In the genomic region with DNA sequence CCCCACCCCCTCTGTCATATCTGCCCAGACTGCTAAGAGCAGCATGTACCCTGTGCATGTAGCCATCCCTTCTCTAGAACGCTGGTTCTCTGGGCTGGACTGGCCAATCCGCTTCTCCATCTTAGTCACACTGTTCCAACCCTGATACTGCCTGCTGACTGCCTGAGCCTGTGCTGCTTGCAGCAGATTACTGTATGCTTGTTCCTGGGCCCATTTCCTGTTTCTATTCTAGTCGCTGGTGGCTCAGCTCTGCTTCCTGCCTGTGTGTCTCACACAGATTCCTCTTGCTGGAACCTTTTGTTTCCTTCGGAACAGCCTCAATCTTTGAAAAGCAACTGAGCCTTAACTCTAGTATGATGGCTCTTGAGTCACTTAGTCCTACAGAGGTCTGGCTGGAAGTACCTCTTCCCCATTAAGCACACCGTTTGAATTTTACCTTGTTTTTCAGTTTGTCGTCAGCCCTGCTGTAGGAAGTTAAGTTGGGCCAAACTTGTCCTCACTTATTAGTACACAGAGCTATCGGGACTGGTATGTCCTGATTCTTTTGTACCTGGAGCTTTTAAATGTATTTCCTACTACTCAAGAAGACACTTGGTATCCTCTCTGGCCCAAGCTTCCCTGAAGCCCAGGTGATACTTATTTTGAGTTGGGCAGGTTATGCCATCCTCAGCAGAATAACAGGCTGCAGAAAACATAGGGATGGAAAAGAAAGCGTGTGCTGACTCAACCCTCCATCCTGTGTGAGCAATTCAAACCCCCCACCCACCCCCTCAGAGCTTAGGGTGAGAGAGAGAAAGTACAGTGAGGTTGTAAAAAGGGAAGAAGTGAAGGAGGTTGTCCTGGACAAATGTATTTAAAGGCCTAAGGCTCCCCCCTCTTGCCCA, we compare ENCODE assay signal across 1 cellular context.
TF ChIP-seq lines count a peak whose summit lies in the region.

No MANE protein-coding gene starts in this region.

TF ChIP-seq in HepG2, 621 proteins besides CTCF, POLR2A, EP300 and RAD21 (continued from another document):
- TF ChIP-seq MAF1 (CRISPR knock-in tag; IDR thresholded peaks at IDR 0.05; ENCODE audit: borderline replicate concordance) (no peak), ETV5 (CRISPR knock-in tag; IDR thresholded peaks at IDR 0.05; ENCODE audit: borderline replicate concordance) (peak; percentile 88; the same call in 1 of the 2 replicates), SRY (CRISPR knock-in tag; IDR thresholded peaks at IDR 0.05) (no peak), PRPF4 (IDR thresholded peaks at IDR 0.05; ENCODE audit: low read depth, low read length, poor library complexity, severe bottlenecking) (no peak), ELF1 (CRISPR knock-in tag; IDR thresholded peaks at IDR 0.05) (peak; percentile 58), KLF6 (CRISPR knock-in tag; IDR thresholded peaks at IDR 0.05) (no peak), ZNF430 (CRISPR knock-in tag; IDR thresholded peaks at IDR 0.05) (no peak), ZNF180 (CRISPR knock-in tag; IDR thresholded peaks at IDR 0.05; ENCODE audit: borderline replicate concordance, low read depth) (no peak), MTA1 (CRISPR knock-in tag; IDR thresholded peaks at IDR 0.05; ENCODE audit: borderline replicate concordance) (no peak), HOXA5 (CRISPR knock-in tag; IDR thresholded peaks at IDR 0.05) (no peak), ZNF816 (CRISPR knock-in tag; IDR thresholded peaks at IDR 0.05; ENCODE audit: borderline replicate concordance) (no peak), ZNF841 (CRISPR knock-in tag; IDR thresholded peaks at IDR 0.05; ENCODE audit: borderline replicate concordance) (no peak), ZNF713 (CRISPR knock-in tag; IDR thresholded peaks at IDR 0.05) (no peak), ZNF33B (CRISPR knock-in tag; IDR thresholded peaks at IDR 0.05) (no peak), ZNF660 (CRISPR knock-in tag; IDR thresholded peaks at IDR 0.05; ENCODE audit: borderline replicate concordance, low read depth) (no peak), SRSF1 (optimal IDR thresholded peaks at IDR 0.05; ENCODE audit: low read depth, low read length) (no peak), KDM4B (CRISPR knock-in tag; IDR thresholded peaks at IDR 0.05) (no peak), FOXA1 (IDR thresholded peaks at IDR 0.05) (no peak), FOXA1 (CRISPR knock-in tag; IDR thresholded peaks at IDR 0.05) (no peak), MAFK (conservative IDR thresholded peaks at IDR 0.05 in 1 of 2, IDR thresholded peaks at IDR 0.05 in 1 of 2; ENCODE audit: low read length in 2 of 2) (peak in 1 of 2 experiments; percentile 14; a peak in 1 of 4 replicates), TEAD3 (CRISPR knock-in tag; optimal IDR thresholded peaks at IDR 0.05; ENCODE audit: borderline replicate concordance) (peak; percentile 18), ARNT2 (CRISPR knock-in tag; IDR thresholded peaks at IDR 0.05; ENCODE audit: low read depth) (no peak), SNAI1 (CRISPR knock-in tag; IDR thresholded peaks at IDR 0.05; ENCODE audit: borderline replicate concordance) (no peak), ZNF530 (CRISPR knock-in tag; IDR thresholded peaks at IDR 0.05; ENCODE audit: low read depth) (no peak), ZNF569 (CRISPR knock-in tag; IDR thresholded peaks at IDR 0.05; ENCODE audit: borderline replicate concordance) (no peak), KDM3A (CRISPR knock-in tag; IDR thresholded peaks at IDR 0.05; ENCODE audit: low read depth) (no peak), ARNT (IDR thresholded peaks at IDR 0.05) (no peak), ZNF766 (CRISPR knock-in tag; IDR thresholded peaks at IDR 0.05; ENCODE audit: borderline replicate concordance) (no peak), TMF1 (CRISPR knock-in tag; IDR thresholded peaks at IDR 0.05; ENCODE audit: low read depth) (no peak), NCOA2 (CRISPR knock-in tag; IDR thresholded peaks at IDR 0.05) (no peak), SIX4 (CRISPR knock-in tag; IDR thresholded peaks at IDR 0.05) (no peak), MAFF (IDR thresholded peaks at IDR 0.05; ENCODE audit: low read depth, low read length) (no peak), CAMTA2 (CRISPR knock-in tag; IDR thresholded peaks at IDR 0.05; ENCODE audit: borderline replicate concordance) (no peak), ZNF572 (CRISPR knock-in tag; IDR thresholded peaks at IDR 0.05) (no peak), ZFP36L2 (CRISPR knock-in tag; IDR thresholded peaks at IDR 0.05) (no peak), MTA3 (CRISPR knock-in tag; IDR thresholded peaks at IDR 0.05) (no peak), ZNF550 (CRISPR knock-in tag; IDR thresholded peaks at IDR 0.05; ENCODE audit: borderline replicate concordance) (no peak)
- TF ChIP-seq, protein P1, sequence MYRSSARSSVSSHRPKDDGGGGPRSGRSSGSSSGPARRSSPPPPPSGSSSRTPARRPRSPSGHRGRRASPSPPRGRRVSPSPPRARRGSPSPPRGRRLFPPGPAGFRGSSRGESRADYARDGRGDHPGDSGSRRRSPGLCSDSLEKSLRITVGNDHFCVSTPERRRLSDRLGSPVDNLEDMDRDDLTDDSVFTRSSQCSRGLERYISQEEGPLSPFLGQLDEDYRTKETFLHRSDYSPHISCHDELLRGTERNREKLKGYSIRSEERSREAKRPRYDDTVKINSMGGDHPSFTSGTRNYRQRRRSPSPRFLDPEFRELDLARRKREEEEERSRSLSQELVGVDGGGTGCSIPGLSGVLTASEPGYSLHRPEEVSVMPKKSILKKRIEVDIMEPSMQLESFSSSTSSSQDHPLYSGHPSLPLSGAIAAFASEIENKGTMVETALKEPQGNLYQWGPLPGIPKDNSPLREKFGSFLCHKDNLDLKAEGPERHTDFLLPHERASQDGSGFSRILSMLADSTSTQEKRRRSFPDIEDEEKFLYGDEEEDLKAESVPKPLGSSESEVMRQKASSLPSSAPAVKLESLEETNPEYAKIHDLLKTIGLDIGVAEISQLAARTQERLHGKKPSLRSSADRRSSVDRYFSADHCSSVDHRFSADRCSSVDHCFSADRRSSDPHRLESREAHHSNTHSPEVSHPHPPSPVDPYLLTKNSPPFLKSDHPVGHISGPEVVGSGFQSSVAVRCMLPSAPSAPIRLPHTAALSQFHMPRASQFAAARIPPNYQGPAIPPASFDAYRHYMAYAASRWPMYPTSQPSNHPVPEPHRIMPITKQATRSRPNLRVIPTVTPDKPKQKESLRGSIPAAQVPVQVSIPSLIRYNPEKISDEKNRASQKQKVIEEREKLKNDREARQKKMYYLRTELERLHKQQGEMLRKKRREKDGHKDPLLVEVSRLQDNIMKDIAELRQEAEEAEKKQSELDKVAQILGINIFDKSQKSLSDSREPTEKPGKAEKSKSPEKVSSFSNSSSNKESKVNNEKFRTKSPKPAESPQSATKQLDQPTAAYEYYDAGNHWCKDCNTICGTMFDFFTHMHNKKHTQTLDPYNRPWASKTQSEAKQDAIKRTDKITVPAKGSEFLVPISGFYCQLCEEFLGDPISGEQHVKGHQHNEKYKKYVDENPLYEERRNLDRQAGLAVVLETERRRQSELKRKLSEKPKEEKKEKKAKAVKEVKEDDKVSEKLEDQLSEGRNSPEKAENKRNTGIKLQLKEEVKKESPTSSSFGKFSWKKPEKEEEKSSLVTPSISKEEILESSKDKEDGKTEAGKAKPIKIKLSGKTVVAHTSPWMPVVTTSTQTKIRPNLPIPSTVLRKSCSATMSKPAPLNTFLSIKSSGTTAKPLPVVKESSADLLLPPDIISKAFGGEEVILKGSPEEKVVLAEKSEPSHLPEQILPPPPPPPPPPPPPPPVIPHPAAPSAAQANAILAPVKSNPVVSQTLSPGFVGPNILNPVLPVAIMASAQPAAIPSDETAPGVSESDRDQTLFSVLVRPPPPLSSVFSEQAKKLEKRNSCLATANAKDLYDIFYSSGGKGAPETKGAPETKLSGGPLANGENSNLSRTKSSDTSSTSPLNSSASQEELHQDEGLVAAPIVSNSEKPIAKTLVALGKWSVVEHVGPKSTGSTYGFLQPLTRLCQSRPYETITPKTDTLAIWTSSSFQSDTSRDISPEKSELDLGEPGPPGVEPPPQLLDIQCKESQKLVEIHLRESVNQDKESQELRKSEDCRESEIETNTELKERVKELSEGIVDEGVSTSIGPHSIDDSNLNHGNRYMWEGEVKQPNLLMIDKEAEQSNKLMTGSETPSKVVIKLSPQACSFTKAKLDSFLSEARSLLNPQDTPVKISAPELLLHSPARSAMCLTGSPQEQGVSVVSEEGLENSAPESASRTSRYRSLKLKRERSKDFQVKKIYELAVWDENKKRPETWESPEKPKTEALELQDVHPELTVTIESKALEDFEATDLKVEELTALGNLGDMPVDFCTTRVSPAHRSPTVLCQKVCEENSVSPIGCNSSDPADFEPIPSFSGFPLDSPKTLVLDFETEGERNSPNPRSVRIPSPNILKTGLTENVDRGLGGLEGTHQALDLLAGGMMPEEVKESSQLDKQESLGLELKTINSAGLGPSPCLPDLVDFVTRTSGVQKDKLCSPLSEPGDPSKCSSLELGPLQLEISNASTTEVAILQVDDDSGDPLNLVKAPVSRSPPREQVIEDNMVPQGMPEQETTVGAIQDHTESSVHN (CRISPR knock-in tag; IDR thresholded peaks at IDR 0.05) = no peak
- TF ChIP-seq, protein P2, sequence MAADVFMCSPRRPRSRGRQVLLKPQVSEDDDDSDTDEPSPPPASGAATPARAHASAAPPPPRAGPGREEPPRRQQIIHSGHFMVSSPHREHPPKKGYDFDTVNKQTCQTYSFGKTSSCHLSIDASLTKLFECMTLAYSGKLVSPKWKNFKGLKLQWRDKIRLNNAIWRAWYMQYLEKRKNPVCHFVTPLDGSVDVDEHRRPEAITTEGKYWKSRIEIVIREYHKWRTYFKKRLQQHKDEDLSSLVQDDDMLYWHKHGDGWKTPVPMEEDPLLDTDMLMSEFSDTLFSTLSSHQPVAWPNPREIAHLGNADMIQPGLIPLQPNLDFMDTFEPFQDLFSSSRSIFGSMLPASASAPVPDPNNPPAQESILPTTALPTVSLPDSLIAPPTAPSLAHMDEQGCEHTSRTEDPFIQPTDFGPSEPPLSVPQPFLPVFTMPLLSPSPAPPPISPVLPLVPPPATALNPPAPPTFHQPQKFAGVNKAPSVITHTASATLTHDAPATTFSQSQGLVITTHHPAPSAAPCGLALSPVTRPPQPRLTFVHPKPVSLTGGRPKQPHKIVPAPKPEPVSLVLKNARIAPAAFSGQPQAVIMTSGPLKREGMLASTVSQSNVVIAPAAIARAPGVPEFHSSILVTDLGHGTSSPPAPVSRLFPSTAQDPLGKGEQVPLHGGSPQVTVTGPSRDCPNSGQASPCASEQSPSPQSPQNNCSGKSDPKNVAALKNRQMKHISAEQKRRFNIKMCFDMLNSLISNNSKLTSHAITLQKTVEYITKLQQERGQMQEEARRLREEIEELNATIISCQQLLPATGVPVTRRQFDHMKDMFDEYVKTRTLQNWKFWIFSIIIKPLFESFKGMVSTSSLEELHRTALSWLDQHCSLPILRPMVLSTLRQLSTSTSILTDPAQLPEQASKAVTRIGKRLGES (CRISPR knock-in tag; IDR thresholded peaks at IDR 0.05; ENCODE audit: borderline replicate concordance) = no peak
- TF ChIP-seq, protein P3, sequence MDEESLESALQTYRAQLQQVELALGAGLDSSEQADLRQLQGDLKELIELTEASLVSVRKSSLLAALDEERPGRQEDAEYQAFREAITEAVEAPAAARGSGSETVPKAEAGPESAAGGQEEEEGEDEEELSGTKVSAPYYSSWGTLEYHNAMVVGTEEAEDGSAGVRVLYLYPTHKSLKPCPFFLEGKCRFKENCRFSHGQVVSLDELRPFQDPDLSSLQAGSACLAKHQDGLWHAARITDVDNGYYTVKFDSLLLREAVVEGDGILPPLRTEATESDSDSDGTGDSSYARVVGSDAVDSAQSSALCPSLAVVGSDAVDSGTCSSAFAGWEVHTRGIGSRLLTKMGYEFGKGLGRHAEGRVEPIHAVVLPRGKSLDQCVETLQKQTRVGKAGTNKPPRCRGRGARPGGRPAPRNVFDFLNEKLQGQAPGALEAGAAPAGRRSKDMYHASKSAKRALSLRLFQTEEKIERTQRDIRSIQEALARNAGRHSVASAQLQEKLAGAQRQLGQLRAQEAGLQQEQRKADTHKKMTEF (CRISPR knock-in tag; IDR thresholded peaks at IDR 0.05) = no peak
- TF ChIP-seq, protein P4, sequence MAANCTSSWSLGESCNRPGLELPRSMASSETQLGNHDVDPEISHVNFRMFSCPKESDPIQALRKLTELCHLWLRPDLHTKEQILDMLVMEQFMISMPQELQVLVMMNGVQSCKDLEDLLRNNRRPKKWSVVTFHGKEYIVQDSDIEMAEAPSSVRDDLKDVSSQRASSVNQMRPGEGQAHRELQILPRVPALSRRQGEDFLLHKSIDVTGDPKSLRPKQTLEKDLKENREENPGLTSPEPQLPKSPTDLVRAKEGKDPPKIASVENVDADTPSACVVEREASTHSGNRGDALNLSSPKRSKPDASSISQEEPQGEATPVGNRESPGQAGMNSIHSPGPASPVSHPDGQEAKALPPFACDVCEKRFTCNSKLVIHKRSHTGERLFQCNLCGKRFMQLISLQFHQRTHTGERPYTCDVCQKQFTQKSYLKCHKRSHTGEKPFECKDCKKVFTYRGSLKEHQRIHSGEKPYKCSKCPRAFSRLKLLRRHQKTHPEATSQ (CRISPR knock-in tag; IDR thresholded peaks at IDR 0.05; ENCODE audit: borderline replicate concordance) = no peak
- TF ChIP-seq, protein P5, sequence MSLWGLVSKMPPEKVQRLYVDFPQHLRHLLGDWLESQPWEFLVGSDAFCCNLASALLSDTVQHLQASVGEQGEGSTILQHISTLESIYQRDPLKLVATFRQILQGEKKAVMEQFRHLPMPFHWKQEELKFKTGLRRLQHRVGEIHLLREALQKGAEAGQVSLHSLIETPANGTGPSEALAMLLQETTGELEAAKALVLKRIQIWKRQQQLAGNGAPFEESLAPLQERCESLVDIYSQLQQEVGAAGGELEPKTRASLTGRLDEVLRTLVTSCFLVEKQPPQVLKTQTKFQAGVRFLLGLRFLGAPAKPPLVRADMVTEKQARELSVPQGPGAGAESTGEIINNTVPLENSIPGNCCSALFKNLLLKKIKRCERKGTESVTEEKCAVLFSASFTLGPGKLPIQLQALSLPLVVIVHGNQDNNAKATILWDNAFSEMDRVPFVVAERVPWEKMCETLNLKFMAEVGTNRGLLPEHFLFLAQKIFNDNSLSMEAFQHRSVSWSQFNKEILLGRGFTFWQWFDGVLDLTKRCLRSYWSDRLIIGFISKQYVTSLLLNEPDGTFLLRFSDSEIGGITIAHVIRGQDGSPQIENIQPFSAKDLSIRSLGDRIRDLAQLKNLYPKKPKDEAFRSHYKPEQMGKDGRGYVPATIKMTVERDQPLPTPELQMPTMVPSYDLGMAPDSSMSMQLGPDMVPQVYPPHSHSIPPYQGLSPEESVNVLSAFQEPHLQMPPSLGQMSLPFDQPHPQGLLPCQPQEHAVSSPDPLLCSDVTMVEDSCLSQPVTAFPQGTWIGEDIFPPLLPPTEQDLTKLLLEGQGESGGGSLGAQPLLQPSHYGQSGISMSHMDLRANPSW (CRISPR knock-in tag; IDR thresholded peaks at IDR 0.05; ENCODE audit: borderline replicate concordance) = no peak
- TF ChIP-seq, protein P6, sequence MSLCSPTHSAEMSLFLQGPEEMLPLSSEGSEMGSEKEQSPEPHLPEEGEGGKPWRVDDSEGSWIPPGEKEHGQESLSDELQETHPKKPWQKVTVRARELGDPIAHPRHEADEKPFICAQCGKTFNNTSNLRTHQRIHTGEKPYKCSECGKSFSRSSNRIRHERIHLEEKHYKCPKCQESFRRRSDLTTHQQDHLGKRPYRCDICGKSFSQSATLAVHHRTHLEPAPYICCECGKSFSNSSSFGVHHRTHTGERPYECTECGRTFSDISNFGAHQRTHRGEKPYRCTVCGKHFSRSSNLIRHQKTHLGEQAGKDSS (CRISPR knock-in tag; IDR thresholded peaks at IDR 0.05; ENCODE audit: borderline replicate concordance, low read depth) = no peak
